In genomic region chr22:24189249-24190158, GRCh38 we compare ENCODE assay signal across 8 cellular contexts. TPM values are rescaled to one million over a fixed set of nuclear protein-coding genes. Genes with fewer than 3 reads are reported as not detected.
DNase-seq lines count a peak whose midpoint lies in the region; ATAC-seq and TF ChIP-seq lines count a peak whose summit lies in the region.

No MANE protein-coding gene starts in this region.

- H3K9ac ChIP-seq in OCI-LY3 (ENCODE audit: low read length): no peak overlapping the region

- no peak overlapping the region for H3K4me2 ChIP-seq in OCI-LY3 (ENCODE audit: low read length)

- intact Hi-C loops in heart right ventricle (cut with DNase I): loop anchor here (1.0 to 10.0 kb wide), 5 partner anchors 43 to 335 kb away; partner anchors contain the start of gene GGT5 (in 5 of the 10)
- intact Hi-C loops in prostate gland (cut with DNase I): loop anchor here (1.0 to 10.0 kb wide), 2 partner anchors 58 to 335 kb away; no protein-coding TSS in a partner anchor

- H2AFZ ChIP-seq in OCI-LY3 (ENCODE audit: low read depth, low read length): no peak overlapping the region

- ATAC-seq in heart right ventricle: peak; percentile 83 to 95 (median 88)

- no peak overlapping the region for H3K4me3 ChIP-seq in AG10803 (ENCODE audit: low read length)
- H3K4me3 ChIP-seq in OCI-LY3 (ENCODE audit: low read length): no peak overlapping the region
- H3K4me3 ChIP-seq in heart right ventricle: no peak overlapping the region
- H3K4me3 ChIP-seq in prostate gland: no peak overlapping the region

- no peak for TF ChIP-seq POLR2A in prostate gland (IDR thresholded peaks at IDR 0.05)

- H3K27ac ChIP-seq in OCI-LY3 (ENCODE audit: low read length): no peak overlapping the region
- peak overlapping the region in 2 of 10 donors; percentile 1 to 36 for H3K27ac ChIP-seq in heart right ventricle
- peak overlapping the region in 1 of 2 donors; percentile 42 for H3K27ac ChIP-seq in prostate gland

- no peaks in the 10 kb centered on the region for H4K20me1 ChIP-seq in OCI-LY3 (ENCODE audit: insufficient read depth, low read length)

- H3K27me3 ChIP-seq in OCI-LY3 (ENCODE audit: low read depth, low read length) (no peaks in the 10 kb centered on the region), heart right ventricle (no peaks in the 10 kb centered on the region), prostate gland (replicated peaks; ENCODE audit: insufficient read depth) (no peaks in the 10 kb centered on the region)

- TF ChIP-seq CTCF in AG10803 (conservative IDR thresholded peaks at IDR 0.05; ENCODE audit: low read length): peak; percentile 90
- peak; percentile 85 for TF ChIP-seq CTCF in OCI-LY3 (IDR thresholded peaks at IDR 0.05; ENCODE audit: low read depth, low read length)
- peak; percentile 87 to 95 (median 91) for TF ChIP-seq CTCF in heart right ventricle (IDR thresholded peaks at IDR 0.05)
- TF ChIP-seq CTCF in prostate gland (IDR thresholded peaks at IDR 0.05): peak; percentile 83 to 97 (median 90)

- no peaks in the 10 kb centered on the region for H3K4me1 ChIP-seq in OCI-LY3 (ENCODE audit: low read length)
- peaks cover 0 to 17% (median 12%) of the 10 kb centered on the region in 9 donors for H3K4me1 ChIP-seq in heart right ventricle
- H3K4me1 ChIP-seq in prostate gland (replicated peaks): peaks cover 10% of the 10 kb centered on the region

- 46 to 47% methylated on average over 23 of the region's 23 CpGs for WGBS in heart right ventricle, 2 donors
- WGBS in prostate gland: 36% methylated on average over 23 of the region's 23 CpGs

- H3K36me3 ChIP-seq in OCI-LY3 (replicated peaks; ENCODE audit: low read depth, low read length) (no peaks in the 10 kb centered on the region), heart right ventricle (peaks cover 0 to 12% (median 0%) of the 10 kb centered on the region in 9 donors), prostate gland (no peaks in the 10 kb centered on the region)

- no peaks in the 10 kb centered on the region for H3K79me2 ChIP-seq in OCI-LY3 (ENCODE audit: low read length)

- H3K9me3 ChIP-seq in OCI-LY3 (ENCODE audit: insufficient read depth, low read length): no peaks in the 10 kb centered on the region
- no peaks in the 10 kb centered on the region for H3K9me3 ChIP-seq in heart right ventricle
- no peaks in the 10 kb centered on the region for H3K9me3 ChIP-seq in prostate gland

- peak; percentile 45 for DNase-seq in AG10803 (ENCODE audit: low read depth)
- DNase-seq in GM19238 (ENCODE audit: insufficient read length, low spot score): peak; percentile 75
- DNase-seq in activated naive CD4-positive, alpha-beta T cell treated with anti-CD3 and anti-CD28 coated beads, Interleukin-2, amount 50 U/mL, for 16 hours: peak; percentile 35
- peak; percentile 73 to 76 for DNase-seq in heart right ventricle
- DNase-seq in prostate gland (ENCODE audit: low spot score): peak; percentile 65
- DNase-seq in cortex of kidney (lab: John Stamatoyannopoulos, UW): no peak
- no peak for DNase-seq in NCI-H128 (lab: John Stamatoyannopoulos, UW; ENCODE audit: unreplicated experiment)

RNA-seq across cellular contexts. Expression of gene SUSD2, which starts 8.2 kb away (rescaled TPM):
- total RNA-seq in heart right ventricle (1 to 10 TPM in 6 of 10 donors, under 1 TPM in 4; 0.57 to 6.7 (median 1.5) TPM), prostate gland (1 to 10 TPM; 7.8 to 9.3 TPM)
- 1 to 10 TPM; 5.4 to 6.5 TPM for polyA plus RNA-seq in heart right ventricle

RNA-seq across cellular contexts. Expression of gene GGT5, which starts 55.4 kb away (rescaled TPM):
- total RNA-seq in heart right ventricle (10 to 100 TPM in 4 of 10 donors, 1 to 10 TPM in 6; 4.3 to 32.7 (median 8.5) TPM), prostate gland (10 to 100 TPM; 19.2 to 39.7 TPM)
- polyA plus RNA-seq in heart right ventricle: 10 to 100 TPM; 66.5 to 67.4 TPM

Comparison
In these comparisons a context has a peak if more than half of its experiments do, and no peak if none do; other contexts are left out.
1. DNase-seq: peak in AG10803 (single experiment), GM19238 (single experiment), activated naive CD4-positive, alpha-beta T cell treated with anti-CD3 and anti-CD28 coated beads, Interleukin-2, amount 50 U/mL, for 16 hours (single experiment), heart right ventricle (2 of 2) and prostate gland (single experiment); none in cortex of kidney (single experiment) and NCI-H128 (single experiment).
2. Peak in every context shown above with its lines, with median percentiles within 50 percentile points of each other: CTCF ChIP-seq.